31 cellular contexts compared by ENCODE assay signal in genomic region chr5:60886158-60886557, GRCh38.
"Had no signal": no experiment of that assay in that cellular context is flagged by ENCODE, and none has a peak within 500 bp of the region (broad histone marks: within the 10 kb centered on the region; RNA-seq: fewer than 3 reads in every experiment).

No MANE protein-coding gene starts in this region.

- ATAC-seq: activated CD4-positive, alpha-beta T cell treated with anti-CD3 and anti-CD28 coated beads for 36 hours; activated CD8-positive, alpha-beta memory T cell treated with anti-CD3 and anti-CD28 coated beads, Interleukin-2, amount 10 ng/mL, durations not matched to agents 7 days and 5 days; activated CD8-positive, alpha-beta T cell treated with anti-CD3 and anti-CD28 coated beads, Interleukin-2, amount 10 ng/mL, durations not matched to agents 7 days and 5 days; activated naive CD8-positive, alpha-beta T cell treated with anti-CD3 and anti-CD28 coated beads, Interleukin-2, amount 50 U/mL, for 24 hours; body of pancreas had no signal

- H3K27me3 ChIP-seq: adrenal gland, body of pancreas, breast epithelium, cardiac muscle cell, colonic mucosa had no signal

- DNase-seq: activated CD4-positive, alpha-beta memory T cell treated with anti-CD3 and anti-CD28 coated beads for 36 hours; activated CD4-positive, alpha-beta T cell treated with anti-CD3 and anti-CD28 coated beads for 36 hours; activated CD4-positive, alpha-beta T cell treated with anti-CD3 and anti-CD28 coated beads, Interleukin-2, amount 10 ng/mL, durations not matched to agents 24 days and 14 days; activated CD4-positive, CD25-positive, alpha-beta regulatory T cell; activated CD4-positive, CD25-positive, alpha-beta regulatory T cell treated with anti-CD3 and anti-CD28 coated beads, Interleukin-2, amount 50 U/mL, for 72 hours; activated CD8-positive, alpha-beta memory T cell treated with anti-CD3 and anti-CD28 coated beads, Interleukin-2, amount 10 ng/mL, durations not matched to agents 7 days and 5 days; activated CD8-positive, alpha-beta memory T cell treated with anti-CD3 and anti-CD28 coated beads, Interleukin-2, amount 50 U/mL, for 4 hours; activated CD8-positive, alpha-beta T cell treated with anti-CD3 and anti-CD28 coated beads, Interleukin-2, amount 10 ng/mL, durations not matched to agents 7 days and 5 days; activated effector memory CD4-positive, alpha-beta T cell treated with anti-CD3 and anti-CD28 coated beads, Interleukin-2, amount 50 U/mL, for 16 hours; activated naive CD4-positive, alpha-beta T cell treated with anti-CD3 and anti-CD28 coated beads for 36 hours; activated naive CD8-positive, alpha-beta T cell treated with anti-CD3 and anti-CD28 coated beads for 36 hours; activated naive CD8-positive, alpha-beta T cell treated with anti-CD3 and anti-CD28 coated beads, Interleukin-2, amount 50 U/mL, for 24 hours; activated T-cell treated with anti-CD3 and anti-CD28 coated beads, Interleukin-2, amount 50 U/mL, for 1 hour; activated T-cell treated with anti-CD3 and anti-CD28 coated beads, Interleukin-2, amount 50 U/mL, for 48 hours; adrenal gland; amygdala; aorta; body of pancreas; central memory CD4-positive, alpha-beta T cell; cerebellar nuclear complex; colonic mucosa; effector CD8-positive, alpha-beta T cell; foreskin fibroblast; head of caudate nucleus; hippocampal formation; T1000 had no signal

- H3K27ac ChIP-seq: adrenal gland, body of pancreas, breast epithelium, cardiac muscle cell, colonic mucosa, epithelial cell of prostate had no signal

- FAIRE-seq: endometrium, endothelial cell of umbilical vein had no signal

- H3K9me3 ChIP-seq: adrenal gland, body of pancreas, breast epithelium, colonic mucosa had no signal

- H3K4me3 ChIP-seq: adrenal gland, body of pancreas, breast epithelium, cardiac muscle cell, colonic mucosa had no signal

- H3K4me1 ChIP-seq: adrenal gland, body of pancreas, breast epithelium, colonic mucosa had no signal

- H3K36me3 ChIP-seq: adrenal gland, breast epithelium, cardiac muscle cell, colonic mucosa had no signal
